ENCODE assay signal across 1 cellular context in genomic region chr1:211576717-211577116, GRCh38.
TF ChIP-seq lines count a peak whose summit lies in the region.

No MANE protein-coding gene starts in this region.

TF ChIP-seq in SK-N-SH, 30 proteins besides CTCF, POLR2A, EP300 and RAD21 (continued from another document):
- TF ChIP-seq POLR2AphosphoS5 (IDR thresholded peaks at IDR 0.05; ENCODE audit: low read depth, low read length) (no peak), USF2 (IDR thresholded peaks at IDR 0.05; ENCODE audit: borderline replicate concordance, low read depth, low read length) (no peak), NFIC (IDR thresholded peaks at IDR 0.05; ENCODE audit: borderline replicate concordance) (no peak), TAF1 (IDR thresholded peaks at IDR 0.05; ENCODE audit: borderline replicate concordance, low read depth, low read length) (no peak), NRF1 (IDR thresholded peaks at IDR 0.05; ENCODE audit: low read depth, low read length) (no peak), GATA2 (CRISPR knock-in tag; IDR thresholded peaks at IDR 0.05) (no peak), SIN3A (IDR thresholded peaks at IDR 0.05; ENCODE audit: borderline replicate concordance, low read depth, low read length) (no peak), JUND (IDR thresholded peaks at IDR 0.05) (no peak), FOSL2 (IDR thresholded peaks at IDR 0.05; ENCODE audit: borderline replicate concordance, low read depth) (no peak), ZBTB33 (IDR thresholded peaks at IDR 0.05; ENCODE audit: borderline replicate concordance, low read depth) (no peak)
